8 cellular contexts compared by ENCODE assay signal in the genomic region with DNA sequence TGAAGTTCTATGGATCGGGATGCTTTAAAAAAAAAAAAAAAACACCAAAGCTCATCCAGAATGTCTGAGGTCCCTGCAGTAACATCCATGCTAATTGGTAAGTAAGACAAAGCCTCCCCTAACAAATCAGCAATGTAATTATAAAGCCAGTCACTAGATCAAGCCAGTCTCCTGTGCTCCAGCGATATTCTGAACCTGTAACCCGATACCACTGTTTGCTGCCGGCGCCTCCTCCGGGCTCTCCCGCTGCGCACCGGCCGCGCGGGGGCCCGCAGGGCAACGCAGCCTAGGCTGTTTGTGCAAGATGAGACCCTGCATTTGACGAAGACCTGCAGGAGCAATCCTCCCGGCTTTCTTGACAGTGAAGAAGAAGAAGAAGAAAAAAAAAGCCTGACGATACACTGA. TPM values are rescaled to one million over a fixed set of nuclear protein-coding genes. Genes with fewer than 3 reads are reported as not detected.
DNase-seq lines count a peak whose midpoint lies in the region; ATAC-seq and TF ChIP-seq lines count a peak whose summit lies in the region.

No MANE protein-coding gene starts in this region.

- TF ChIP-seq CTCF in GM12865 (IDR thresholded peaks at IDR 0.05; ENCODE audit: insufficient read depth, low read depth, low read length, missing control alignments) (peak; percentile 21), epithelial cell of esophagus (IDR thresholded peaks at IDR 0.05; ENCODE audit: insufficient read depth, low read depth, low read length, missing control alignments) (no peak)

- peak overlapping the region; percentile 74 for H3K9ac ChIP-seq in muscle layer of colon (ENCODE audit: low read length)

- no peaks in the 10 kb centered on the region for H3K36me3 ChIP-seq in muscle layer of colon (ENCODE audit: insufficient read depth, low read length)
- no peaks in the 10 kb centered on the region for H3K36me3 ChIP-seq in aorta (ENCODE audit: control insufficient read depth in 1 of 2, insufficient read depth in 2 of 2, low read length in 1 of 2)

- peak overlapping the region; percentile 70 for H3K4me3 ChIP-seq in GM12865 (ENCODE audit: low read depth, low read length)
- peak overlapping the region; percentile 38 for H3K4me3 ChIP-seq in epithelial cell of esophagus (ENCODE audit: low read length)
- H3K4me3 ChIP-seq in muscle layer of colon (ENCODE audit: low read depth in 1 of 2, low read length in 2 of 2): peak overlapping the region; percentile 27 to 70
- peak overlapping the region in 1 of 2 donors; percentile 47 for H3K4me3 ChIP-seq in aorta (ENCODE audit: low read length in 2 of 2)

- 1 to 2% methylated on average over 17 of the region's 17 CpGs for WGBS in aorta, 2 donors

- H3K27ac ChIP-seq in muscle layer of colon (ENCODE audit: low read depth, low read length) (peak overlapping the region; percentile 96), aorta (ENCODE audit: low read depth in 1 of 2, low read length in 2 of 2) (no peak overlapping the region)

- ATAC-seq in aorta (ENCODE audit: low FRiP score): peak; percentile 85

- no peaks in the 10 kb centered on the region for H3K9me3 ChIP-seq in muscle layer of colon (ENCODE audit: low read length)
- no peaks in the 10 kb centered on the region for H3K9me3 ChIP-seq in aorta (ENCODE audit: control insufficient read depth, low read length)

- no peaks in the 10 kb centered on the region for H3K27me3 ChIP-seq in muscle layer of colon (ENCODE audit: control insufficient read depth in 1 of 2, insufficient read depth in 2 of 2, low read length in 2 of 2)
- H3K27me3 ChIP-seq in aorta (ENCODE audit: control insufficient read depth in 1 of 2, insufficient read depth in 2 of 2, low read length in 1 of 2): no peaks in the 10 kb centered on the region

- H3K4me1 ChIP-seq in muscle layer of colon (ENCODE audit: insufficient read depth, low read length) (peaks cover 50% of the 10 kb centered on the region), aorta (ENCODE audit: control insufficient read depth in 1 of 2, insufficient read depth in 2 of 2, low read length in 2 of 2) (peaks cover 0 to 6% of the 10 kb centered on the region in 2 donors)

- intact Hi-C loops in aorta (cut with DNase I): loop anchor here in 1 of 2 donors (2.0 kb wide), 1 partner anchor 58 kb away; no protein-coding TSS in a partner anchor

- peak; percentile 78 for DNase-seq in A172 (ENCODE audit: low spot score)
- peak; percentile 63 for DNase-seq in GM12865 (ENCODE audit: low read depth)
- peak; percentile 40 for DNase-seq in NCI-H1694 (lab: John Stamatoyannopoulos, UW)
- peak; percentile 46 for DNase-seq in UCSD-AML1 (lab: John Stamatoyannopoulos, UW; ENCODE audit: unreplicated experiment)
- peak; percentile 64 for DNase-seq in epithelial cell of esophagus (ENCODE audit: low read depth)
- DNase-seq in aorta: no peak
- DNase-seq in mesenteric fat pad (ENCODE audit: low spot score): no peak

RNA-seq across cellular contexts. Expression of a gene that starts 8.7 kb away (rescaled TPM):
- total RNA-seq in A172 (2014; rRNA removed; shearing (Covaris generic)): 6.4 and 10.3 TPM in 2 replicates
- total RNA-seq in aorta (10 to 100 TPM; 23.5 to 27.4 TPM), mesenteric fat pad (19.7 TPM)
- polyA plus RNA-seq in aorta: 10 to 100 TPM in 1 of 2 donors, 1 to 10 TPM in 1; 4.6 to 17.7 TPM

Comparison
In these comparisons a context has a peak if more than half of its experiments do, and no peak if none do; other contexts are left out.
1. DNase-seq: peak in A172 (single experiment), GM12865 (single experiment), NCI-H1694 (single experiment), UCSD-AML1 (single experiment) and epithelial cell of esophagus (single experiment); none in aorta (0 of 2) and mesenteric fat pad (single experiment).